ENCODE assay signal across 10 cellular contexts in genomic region chr4:163679189-163679588, GRCh38.
DNase-seq lines count a peak whose midpoint lies in the region; TF ChIP-seq lines count a peak whose summit lies in the region.
"Had no signal": no experiment of that assay in that cellular context is flagged by ENCODE, and none has a peak within 500 bp of the region (broad histone marks: within the 10 kb centered on the region; RNA-seq: fewer than 3 reads in every experiment).

No MANE protein-coding gene starts in this region.

- in situ Hi-C loops in brain microvascular endothelial cell (cut with HindIII; ENCODE audit: low pct_ligation_motif_present, low sequenced_read_pairs) = no loop called here

- H3K36me3 Mint-ChIP-seq in T-helper 2 cell treated with Interferon-gamma antibody and Interleukin-4, amounts not matched to agents 5 μg/mL and 100 μg/mL, for 36 hours (ENCODE audit: low read depth) = no peaks in the 10 kb centered on the region

- H3K4me3 ChIP-seq in LNCaP clone FGC (ENCODE audit: low read depth, low read length) (no peak overlapping the region), brain microvascular endothelial cell (ENCODE audit: low read depth, low read length) (no peak overlapping the region), suprapubic skin (no peak overlapping the region)

- DNase-seq in 8988T = peak; percentile 11
- peak; percentile 29 for DNase-seq in GM10248 (ENCODE audit: extremely low spot score)
- DNase-seq in LNCaP clone FGC (ENCODE audit: low read depth) = peak; percentile 7
- peak; percentile 33 for DNase-seq in brain microvascular endothelial cell
- no peak for DNase-seq in suprapubic skin (ENCODE audit: low spot score in 2 of 2)
- DNase-seq in stimulated activated naive CD4-positive, alpha-beta T cell treated with Interleukin-2 at 50 U/mL for 16 hours (lab: John Stamatoyannopoulos, UW) = no peak
- DNase-seq in NCI-H2081 (lab: John Stamatoyannopoulos, UW) = no peak
- DNase-seq in T-helper 2 cell treated with Interferon-gamma antibody and Interleukin-4, amounts not matched to agents 5 μg/mL and 100 μg/mL, for 36 hours (ENCODE audit: low spot score) = no peak
- DNase-seq: NCI-H187 had no signal

- POLR2A ChIA-PET in GM10248 (lab: Yijun Ruan, JAX) = no interaction called here

- H3K27me3 ChIP-seq in brain microvascular endothelial cell (replicated peaks) (no peaks in the 10 kb centered on the region), suprapubic skin (no peaks in the 10 kb centered on the region)

- H3K27ac Mint-ChIP-seq in T-helper 2 cell treated with Interferon-gamma antibody and Interleukin-4, amounts not matched to agents 5 μg/mL and 100 μg/mL, for 36 hours = no peak overlapping the region
- H3K27ac Mint-ChIP-seq: stimulated activated naive CD8-positive, alpha-beta T cell treated with anti-CD3 and anti-CD28 coated beads, Interleukin-15, Interleukin-2, amounts not matched to agents 100 ng/mL and 50 ng/mL, for 24 hours had no signal

- H3K4me3 Mint-ChIP-seq in T-helper 2 cell treated with Interferon-gamma antibody and Interleukin-4, amounts not matched to agents 5 μg/mL and 100 μg/mL, for 36 hours = no peak overlapping the region
- H3K4me3 Mint-ChIP-seq: stimulated activated naive CD8-positive, alpha-beta T cell treated with anti-CD3 and anti-CD28 coated beads, Interleukin-15, Interleukin-2, amounts not matched to agents 100 ng/mL and 50 ng/mL, for 24 hours had no signal

- 71% methylated on average over 5 of the region's 5 CpGs for WGBS in suprapubic skin

- H3K27me3 Mint-ChIP-seq in T-helper 2 cell treated with Interferon-gamma antibody and Interleukin-4, amounts not matched to agents 5 μg/mL and 100 μg/mL, for 36 hours (ENCODE audit: low read depth) = no peaks in the 10 kb centered on the region
- H3K27me3 Mint-ChIP-seq: stimulated activated naive CD8-positive, alpha-beta T cell treated with anti-CD3 and anti-CD28 coated beads, Interleukin-15, Interleukin-2, amounts not matched to agents 100 ng/mL and 50 ng/mL, for 24 hours had no signal

- H3K9me3 ChIP-seq in suprapubic skin = no peaks in the 10 kb centered on the region

- CTCF ChIA-PET in GM10248 (lab: Yijun Ruan, JAX) = interaction anchor here (0.9 to 4.8 kb wide), 9 partner anchors 12 to 1052 kb away, joined by 3 to 87 read pairs (median 16); no protein-coding TSS in a partner anchor

- no peaks in the 10 kb centered on the region for H3K4me1 Mint-ChIP-seq in T-helper 2 cell treated with Interferon-gamma antibody and Interleukin-4, amounts not matched to agents 5 μg/mL and 100 μg/mL, for 36 hours (ENCODE audit: low read depth)

- H3K36me3 ChIP-seq in brain microvascular endothelial cell (replicated peaks) = no peaks in the 10 kb centered on the region
- no peaks in the 10 kb centered on the region for H3K36me3 ChIP-seq in suprapubic skin

- H3K9me3 Mint-ChIP-seq in T-helper 2 cell treated with Interferon-gamma antibody and Interleukin-4, amounts not matched to agents 5 μg/mL and 100 μg/mL, for 36 hours = no peaks in the 10 kb centered on the region
- H3K9me3 Mint-ChIP-seq: stimulated activated naive CD8-positive, alpha-beta T cell treated with anti-CD3 and anti-CD28 coated beads, Interleukin-15, Interleukin-2, amounts not matched to agents 100 ng/mL and 50 ng/mL, for 24 hours had no signal

- TF ChIP-seq CTCF in GM10248 (IDR thresholded peaks at IDR 0.05; ENCODE audit: control extremely low read depth, extremely low read depth, low read depth, missing control alignments) = peak; percentile 34
- peak; percentile 87 for TF ChIP-seq CTCF in LNCaP clone FGC (IDR thresholded peaks at IDR 0.05; ENCODE audit: control insufficient read depth, extremely low read depth, insufficient read depth)
- peak; percentile 64 for TF ChIP-seq CTCF in brain microvascular endothelial cell (IDR thresholded peaks at IDR 0.05; ENCODE audit: low read depth, low read length, missing control alignments)
- TF ChIP-seq CTCF in suprapubic skin (IDR thresholded peaks at IDR 0.05) = no peak

- H3K4me1 ChIP-seq in suprapubic skin = no peaks in the 10 kb centered on the region

- no peak for TF ChIP-seq POLR2A in suprapubic skin (IDR thresholded peaks at IDR 0.05)

- H3K27ac ChIP-seq in brain microvascular endothelial cell (no peak overlapping the region), suprapubic skin (no peak overlapping the region)

- no peak for TF ChIP-seq EP300 in suprapubic skin (IDR thresholded peaks at IDR 0.05)

Comparison
In these comparisons a context has a peak if more than half of its experiments do, and no peak if none do; other contexts are left out.
1. DNase-seq: peak in 8988T (single experiment), GM10248 (single experiment), LNCaP clone FGC (single experiment) and brain microvascular endothelial cell (single experiment); none in suprapubic skin (0 of 2), stimulated activated naive CD4-positive, alpha-beta T cell treated with Interleukin-2 at 50 U/mL for 16 hours (single experiment), NCI-H2081 (0 of 2) and T-helper 2 cell treated with Interferon-gamma antibody and Interleukin-4, amounts not matched to agents 5 μg/mL and 100 μg/mL, for 36 hours (single experiment).
2. CTCF ChIP-seq: peak in GM10248 (single experiment), LNCaP clone FGC (single experiment) and brain microvascular endothelial cell (single experiment); none in suprapubic skin (0 of 2).